10 cellular contexts compared by ENCODE assay signal in genomic region chr12:51827925-51828818, GRCh38. TPM values are rescaled to one million over a fixed set of nuclear protein-coding genes. Genes with fewer than 3 reads are reported as not detected.
DNase-seq lines count a peak whose midpoint lies in the region; ATAC-seq and TF ChIP-seq lines count a peak whose summit lies in the region.
"Had no signal": no experiment of that assay in that cellular context is flagged by ENCODE, and none has a peak within 500 bp of the region (broad histone marks: within the 10 kb centered on the region; RNA-seq: fewer than 3 reads in every experiment).

No MANE protein-coding gene starts in this region.

- intact Hi-C loops in Caco-2 (cut with micrococcal nuclease; ENCODE audit: unreplicated experiment), result no loop called here

- no peaks in the 10 kb centered on the region for H3K9me3 ChIP-seq in neuronal stem cell (replicated peaks in 1 of 2; ENCODE audit: control insufficient read depth in 2 of 2, insufficient read depth in 1 of 2, low read depth in 1 of 2, low read length in 2 of 2)
- H3K9me3 ChIP-seq in Caco-2, result no peaks in the 10 kb centered on the region
- H3K9me3 ChIP-seq: thoracic aorta had no signal

- no peak overlapping the region for H3K4me2 ChIP-seq in neuronal stem cell (ENCODE audit: insufficient read depth, low read length, poor library complexity, severe bottlenecking)

- H4K91ac ChIP-seq in neuronal stem cell (ENCODE audit: low read depth, low read length, poor library complexity), result no peak overlapping the region

- no peaks in the 10 kb centered on the region for H3K36me3 Mint-ChIP-seq in Caco-2 (ENCODE audit: insufficient read depth, unreplicated experiment)

- peaks cover 3 to 25% of the 10 kb centered on the region in 2 donors for H3K36me3 ChIP-seq in neuronal stem cell (replicated peaks in 1 of 2; ENCODE audit: control insufficient read depth in 2 of 2, insufficient read depth in 2 of 2, low read length in 2 of 2)
- no peaks in the 10 kb centered on the region for H3K36me3 ChIP-seq in Caco-2 (ENCODE audit: control insufficient read depth, insufficient read depth, low read length)
- H3K36me3 ChIP-seq: thoracic aorta had no signal

- H3K9ac ChIP-seq in neuronal stem cell (ENCODE audit: low read depth, low read length, poor library complexity), result no peak overlapping the region

- H3K79me1 ChIP-seq in neuronal stem cell (ENCODE audit: low read depth, low read length), result peaks cover 6% of the 10 kb centered on the region

- peaks cover 30 to 36% of the 10 kb centered on the region in 2 donors for H3K4me1 ChIP-seq in neuronal stem cell (ENCODE audit: control insufficient read depth in 2 of 2, insufficient read depth in 1 of 2, low read depth in 1 of 2, low read length in 2 of 2)
- no peaks in the 10 kb centered on the region for H3K4me1 ChIP-seq in Caco-2

- H2BK5ac ChIP-seq in neuronal stem cell (ENCODE audit: low read length), result no peak overlapping the region

- CTCF ChIA-PET in Caco-2 (lab: Charles Lee), result no interaction called here

- H2AFZ ChIP-seq in neuronal stem cell (ENCODE audit: low read length), result no peak overlapping the region

- H3K4me3 Mint-ChIP-seq in Caco-2 (ENCODE audit: unreplicated experiment), result no peak overlapping the region

- BruUV-seq in Caco-2 (replicated peaks; lab: Mats Ljungman, UMichigan), result no TSS peak

- no peak for TF ChIP-seq CTCF in astrocyte of the spinal cord (IDR thresholded peaks at IDR 0.05; ENCODE audit: low read depth, low read length)
- no peak for TF ChIP-seq CTCF in Caco-2 (IDR thresholded peaks at IDR 0.05; ENCODE audit: insufficient read depth in 1 of 2, low read depth in 1 of 2, low read length in 1 of 2, severe bottlenecking in 1 of 2, unreplicated experiment in 1 of 2)

- H3K4me1 Mint-ChIP-seq in Caco-2 (ENCODE audit: low read depth, unreplicated experiment), result no peaks in the 10 kb centered on the region

- H2BK15ac ChIP-seq in neuronal stem cell (ENCODE audit: low read length), result no peak overlapping the region

- no CpG with 5 or more reads among the region's 11 CpGs for WGBS in neuronal stem cell (ENCODE audit: extremely low coverage in 2 of 2, insufficient read length in 2 of 2, insufficient replicate concordance in 1 of 2), 2 donors

- POLR2A ChIA-PET in Caco-2 (lab: Charles Lee), result no interaction called here

- H3K27ac Mint-ChIP-seq in Caco-2 (ENCODE audit: unreplicated experiment), result no peak overlapping the region

- in situ Hi-C loops in Caki2 (cut with HindIII; ENCODE audit: low pct_unique_long_range_greater_than_20kb, low sequenced_read_pairs), result no loop called here
- in situ Hi-C loops in astrocyte of the spinal cord (cut with HindIII; ENCODE audit: low sequenced_read_pairs), result no loop called here

- ATAC-seq in GM18873 (IDR thresholded peaks at IDR 0.05; ENCODE audit: low FRiP score, unreplicated experiment) (no peak), GM18907 (IDR thresholded peaks at IDR 0.05; ENCODE audit: unreplicated experiment) (no peak)

- H2BK120ac ChIP-seq in neuronal stem cell (ENCODE audit: low read depth, low read length), result no peak overlapping the region

- H2AK5ac ChIP-seq in neuronal stem cell (ENCODE audit: low read depth, low read length), result peak overlapping the region; percentile 43

- H3K27me3 ChIP-seq in neuronal stem cell (ENCODE audit: control insufficient read depth in 3 of 3, insufficient read depth in 3 of 3, low read depth in 1 of 3, low read length in 3 of 3), result no peaks in the 10 kb centered on the region
- no peaks in the 10 kb centered on the region for H3K27me3 ChIP-seq in Caco-2 (replicated peaks; ENCODE audit: control insufficient read depth, insufficient read depth, low read length)

- H3K9me3 Mint-ChIP-seq in Caco-2 (ENCODE audit: unreplicated experiment), result no peaks in the 10 kb centered on the region

- no peak overlapping the region for H4K8ac ChIP-seq in neuronal stem cell (ENCODE audit: low read depth, low read length)

- peak; percentile 67 for DNase-seq in Caki2 (ENCODE audit: low read depth)
- peak; percentile 72 for DNase-seq in NCI-H226
- DNase-seq in astrocyte of the spinal cord (ENCODE audit: low read depth, low spot score), result peak; percentile 33
- DNase-seq in neuronal stem cell (ENCODE audit: low spot score), result no peak
- DNase-seq in NCI-H748 treated with DMSO at 0.1 percent for 48 hours (lab: John Stamatoyannopoulos, UW), result no peak
- no peak for DNase-seq in Caco-2

- no peak overlapping the region for H3K14ac ChIP-seq in neuronal stem cell (ENCODE audit: low read length)

- peak overlapping the region; percentile 40 for H3K18ac ChIP-seq in neuronal stem cell (ENCODE audit: low read length)

- no peak overlapping the region for H3K23ac ChIP-seq in neuronal stem cell (ENCODE audit: low read depth, low read length, poor library complexity)

- no peak overlapping the region for H3K4me3 ChIP-seq in astrocyte of the spinal cord (ENCODE audit: low read depth, low read length)
- no peak overlapping the region for H3K4me3 ChIP-seq in neuronal stem cell (ENCODE audit: low read length in 2 of 2)
- H3K4me3 ChIP-seq in Caco-2 (ENCODE audit: low read depth, low read length), result no peak overlapping the region
- H3K4me3 ChIP-seq: dorsolateral prefrontal cortex, thoracic aorta had no signal

- H3K27ac ChIP-seq in neuronal stem cell (replicated peaks; ENCODE audit: low read length), result peak overlapping the region; percentile 3
- H3K27ac ChIP-seq: thoracic aorta had no signal

- peak overlapping the region; percentile 35 for H2BK12ac ChIP-seq in neuronal stem cell (ENCODE audit: low read length)

- H3K4ac ChIP-seq in neuronal stem cell (ENCODE audit: low read length), result no peak overlapping the region

- H3K27me3 Mint-ChIP-seq in Caco-2 (ENCODE audit: insufficient read depth, unreplicated experiment), result peaks cover 4% of the 10 kb centered on the region

RNA-seq across cellular contexts. Expression of gene FIGNL2, which starts 20.3 kb away (rescaled TPM):
- total RNA-seq in Caki2 (2014; rRNA removed; shearing (Covaris generic); ENCODE audit: low replicate concordance), result 0.84 and 1.7 TPM in 2 replicates
- 28.1 TPM for polyA plus RNA-seq in neuronal stem cell (2013, experiment 1 of 2)
- 28.7 TPM for polyA plus RNA-seq in neuronal stem cell (2013, experiment 2 of 2)
- total RNA-seq in Caco-2 (2022), result 3.5 and 3.6 TPM in 2 replicates

RNA-seq across cellular contexts. Expression of gene ANKRD33, which starts 59.7 kb away (rescaled TPM):
- total RNA-seq in Caki2 (2014; rRNA removed; shearing (Covaris generic); ENCODE audit: low replicate concordance), result not detected in 2 replicates
- polyA plus RNA-seq in neuronal stem cell (2013, experiment 1 of 2), result 0.29 TPM
- 0.32 TPM for polyA plus RNA-seq in neuronal stem cell (2013, experiment 2 of 2)
- not detected in 2 replicates for total RNA-seq in Caco-2 (2022)
- total RNA-seq: thoracic aorta had no signal

Comparison
In these comparisons a context has a peak if more than half of its experiments do, and no peak if none do; other contexts are left out.
1. DNase-seq: peak in Caki2 (single experiment), NCI-H226 (single experiment) and astrocyte of the spinal cord (single experiment); none in neuronal stem cell (single experiment), NCI-H748 treated with DMSO at 0.1 percent for 48 hours (single experiment) and Caco-2 (0 of 2).